In genomic region chr18:25456284-25456683, GRCh38 we compare ENCODE assay signal across 21 cellular contexts.
"Had no signal": no experiment of that assay in that cellular context is flagged by ENCODE, and none has a peak within 500 bp of the region (broad histone marks: within the 10 kb centered on the region; RNA-seq: fewer than 3 reads in every experiment).

No MANE protein-coding gene starts in this region.

- H3K4me1 ChIP-seq: pancreas had no signal

- ATAC-seq: activated CD4-positive, CD25-positive, alpha-beta regulatory T cell treated with anti-CD3 and anti-CD28 coated beads, Interleukin-2, amount 50 U/mL, for 24 hours; activated CD8-positive, alpha-beta T cell treated with anti-CD3 and anti-CD28 coated beads, Interleukin-2, amount 10 ng/mL, durations not matched to agents 7 days and 5 days; effector memory CD8-positive, alpha-beta T cell; left lobe of liver; pancreas; sciatic nerve; stimulated activated naive CD8-positive, alpha-beta T cell treated with anti-CD3 and anti-CD28 coated beads, Interleukin-15, amount 100 ng/mL, for 72 hours had no signal

- H3K4me1 Mint-ChIP-seq: activated CD4-positive, alpha-beta T cell treated with anti-CD3 and anti-CD28 coated beads, Interleukin-2, amount 10 ng/mL, durations not matched to agents 7 days and 5 days; stimulated activated naive CD8-positive, alpha-beta T cell treated with anti-CD3 and anti-CD28 coated beads, Interleukin-15, amount 100 ng/mL, for 72 hours had no signal

- DNase-seq: activated CD4-positive, alpha-beta T cell treated with anti-CD3 and anti-CD28 coated beads, Interleukin-2, amount 10 ng/mL, durations not matched to agents 7 days and 5 days; activated CD8-positive, alpha-beta memory T cell treated with anti-CD3 and anti-CD28 coated beads, Interleukin-2, amount 50 U/mL, for 48 hours; activated CD8-positive, alpha-beta T cell treated with anti-CD3 and anti-CD28 coated beads, Interleukin-2, amount 10 ng/mL, durations not matched to agents 7 days and 5 days; activated effector memory CD4-positive, alpha-beta T cell treated with anti-CD3 and anti-CD28 coated beads, Interleukin-2, amount 50 U/mL, for 16 hours; activated naive CD4-positive, alpha-beta T cell treated with anti-CD3 and anti-CD28 coated beads, Interleukin-2, amount 50 U/mL, for 16 hours; activated T-cell treated with anti-CD3 and anti-CD28 coated beads, Interleukin-2, amount 50 U/mL, for 48 hours; aorta; effector memory CD8-positive, alpha-beta T cell; hippocampal formation; islet precursor cell; pancreas; stimulated activated CD4-positive, alpha-beta T cell treated with anti-CD3 and anti-CD28 coated beads, Interleukin-4, amount 100 ng/mL, for 1 hour; stimulated activated naive CD8-positive, alpha-beta T cell treated with anti-CD3 and anti-CD28 coated beads, Interleukin-15, amount 100 ng/mL, for 72 hours; T1000; upper lobe of left lung had no signal

- H3K4me3 Mint-ChIP-seq: activated CD4-positive, alpha-beta T cell treated with anti-CD3 and anti-CD28 coated beads, Interleukin-2, amount 10 ng/mL, durations not matched to agents 7 days and 5 days; activated CD8-positive, alpha-beta T cell treated with anti-CD3 and anti-CD28 coated beads, Interleukin-2, amount 10 ng/mL, durations not matched to agents 7 days and 5 days; effector memory CD8-positive, alpha-beta T cell; stimulated activated naive CD8-positive, alpha-beta T cell treated with anti-CD3 and anti-CD28 coated beads, Interleukin-15, amount 100 ng/mL, for 72 hours had no signal

- H3K27ac Mint-ChIP-seq: activated CD4-positive, alpha-beta T cell treated with anti-CD3 and anti-CD28 coated beads, Interleukin-2, amount 10 ng/mL, durations not matched to agents 7 days and 5 days; activated CD8-positive, alpha-beta T cell treated with anti-CD3 and anti-CD28 coated beads, Interleukin-2, amount 10 ng/mL, durations not matched to agents 7 days and 5 days; effector memory CD8-positive, alpha-beta T cell had no signal

- H3K9me3 ChIP-seq: neutrophil, pancreas had no signal

- H3K27me3 ChIP-seq: neutrophil, pancreas, upper lobe of left lung had no signal

- H3K36me3 ChIP-seq: neutrophil, pancreas, upper lobe of left lung had no signal

- H3K27ac ChIP-seq: epithelial cell of prostate, neutrophil, pancreas, upper lobe of left lung had no signal

- H3K9me3 Mint-ChIP-seq: activated CD4-positive, alpha-beta T cell treated with anti-CD3 and anti-CD28 coated beads, Interleukin-2, amount 10 ng/mL, durations not matched to agents 7 days and 5 days had no signal

- H3K27me3 Mint-ChIP-seq: activated CD4-positive, alpha-beta T cell treated with anti-CD3 and anti-CD28 coated beads, Interleukin-2, amount 10 ng/mL, durations not matched to agents 7 days and 5 days; effector memory CD8-positive, alpha-beta T cell; stimulated activated naive CD8-positive, alpha-beta T cell treated with anti-CD3 and anti-CD28 coated beads, Interleukin-15, amount 100 ng/mL, for 72 hours had no signal

- H3K4me3 ChIP-seq: pancreas, smooth muscle cell, upper lobe of left lung had no signal
